ENCODE assay signal across 25 cellular contexts in the genomic region with DNA sequence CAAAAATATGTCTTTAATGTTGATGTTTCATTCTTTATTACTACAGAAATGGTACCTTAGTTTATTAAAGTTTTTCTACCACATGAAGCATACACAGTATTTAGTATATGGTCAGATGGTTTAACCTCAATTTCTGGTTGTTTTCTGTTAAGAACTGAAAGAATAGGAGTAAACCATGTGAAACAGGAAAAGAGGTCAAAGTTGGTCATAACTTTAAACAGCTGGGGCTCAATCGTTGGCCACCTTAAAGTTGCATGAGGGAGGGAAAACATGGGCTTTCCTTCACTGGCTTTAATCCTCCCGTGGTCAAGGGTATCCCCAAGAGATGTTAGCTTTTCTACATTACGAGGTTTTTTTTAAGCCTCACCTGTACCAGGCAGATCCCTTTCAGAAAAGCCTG.
"Had no signal": no experiment of that assay in that cellular context is flagged by ENCODE, and none has a peak within 500 bp of the region (broad histone marks: within the 10 kb centered on the region; RNA-seq: fewer than 3 reads in every experiment).

No MANE protein-coding gene starts in this region.

- H3K4me3 ChIP-seq: K562, PC-9, Peyer's patch had no signal

- H3K27me3 Mint-ChIP-seq: IgD-negative memory B cell had no signal

- H3K27ac ChIP-seq: HL-60, KMS-11, PC-9, Peyer's patch had no signal

- H3K4me3 Mint-ChIP-seq: IgD-negative memory B cell had no signal

- H3K9ac ChIP-seq: KMS-11, SK-N-SH had no signal

- H3K4me2 ChIP-seq: KMS-11, PC-9, SK-N-SH had no signal

- H3K27ac Mint-ChIP-seq: IgD-negative memory B cell had no signal

- H3K4me1 Mint-ChIP-seq: IgD-negative memory B cell had no signal

- H3K9me3 ChIP-seq: Peyer's patch, SK-N-SH had no signal

- ATAC-seq: K562, Right ventricle myocardium inferior had no signal

- H3K36me3 Mint-ChIP-seq: IgD-negative memory B cell had no signal

- H3K27me3 ChIP-seq: Peyer's patch had no signal

- H3K36me3 ChIP-seq: Peyer's patch had no signal

- H2AFZ ChIP-seq: PC-9 had no signal

- H3K9me2 ChIP-seq: SK-N-SH had no signal

- DNase-seq: Kasumi-1; NCI-H1092; NCI-H1105 treated with DMSO at 0.1 percent for 48 hours; NCI-H1417 treated with DMSO at 0.1 percent for 48 hours; NCI-H146; NCI-H1694 treated with DMSO at 0.1 percent for 48 hours; NCI-H1930; NCI-H2081; NCI-H2107; NCI-H2227 treated with DMSO at 0.1 percent for 48 hours; NCI-H524; NCI-H526 treated with DMSO at 0.1 percent for 48 hours; NCI-H748 treated with DMSO at 0.1 percent for 48 hours; NK-92 treated with Interleukin-12 subunit alpha and Interleukin-12 subunit beta, amount 100 ng/mL, for 24 hours; OCI-M1; PC-9; Peyer's patch; SIG-M5; SK-N-SH; SW 1271 had no signal
